8 cellular contexts compared by ENCODE assay signal in genomic region chr15:78077860-78078187, GRCh38. TPM values are rescaled to one million over a fixed set of nuclear protein-coding genes. Genes with fewer than 3 reads are reported as not detected.
DNase-seq lines count a peak whose midpoint lies in the region; ATAC-seq and TF ChIP-seq lines count a peak whose summit lies in the region.

No MANE protein-coding gene starts in this region.

- no peaks in the 10 kb centered on the region for H3K9me3 ChIP-seq in thyroid gland

- DNase-seq in GM23338 (ENCODE audit: low spot score) (no peak), left lobe of liver (ENCODE audit: low spot score) (no peak), thyroid gland (no peak), LoVo (ENCODE audit: low spot score) (no peak), NCI-H345 treated with DMSO at 0.1 percent for 48 hours (lab: John Stamatoyannopoulos, UW; ENCODE audit: unreplicated experiment) (no peak)

- H3K27me3 ChIP-seq in ACC112 (ENCODE audit: insufficient read depth, low read length) (no peaks in the 10 kb centered on the region), GM23338 (ENCODE audit: insufficient read depth) (0 out of 2 replicates have a peak, but pooled peaks cover 5% of the 10 kb centered on the region), thyroid gland (no peaks in the 10 kb centered on the region)

- H3K79me2 ChIP-seq in ACC112 (ENCODE audit: control insufficient read depth, insufficient read depth, low read length, unreplicated experiment) (peaks cover 36% of the 10 kb centered on the region), GM23338 (replicated peaks; ENCODE audit: insufficient read depth) (peaks cover 26% of the 10 kb centered on the region)

- H2AFZ ChIP-seq in ACC112 (ENCODE audit: low read length, unreplicated experiment): peak overlapping the region; percentile 90
- H2AFZ ChIP-seq in GM23338: peak overlapping the region; percentile 98

- no peaks in the 10 kb centered on the region for H3K36me3 ChIP-seq in ACC112 (ENCODE audit: insufficient read depth, low read length)
- H3K36me3 ChIP-seq in GM23338 (ENCODE audit: insufficient read depth): no peaks in the 10 kb centered on the region
- no peaks in the 10 kb centered on the region for H3K36me3 ChIP-seq in thyroid gland

- intact Hi-C loops in thyroid gland (cut with DNase I): no loop called here

- peak overlapping the region; percentile 70 for H3K4me3 Mint-ChIP-seq in GM23338
- H3K4me3 Mint-ChIP-seq in activated naive CD8-positive, alpha-beta T cell: peak overlapping the region; percentile 89

- peak overlapping the region; percentile 88 for H3K4me2 ChIP-seq in GM23338

- peaks cover 8% of the 10 kb centered on the region for H3K27me3 Mint-ChIP-seq in GM23338 (ENCODE audit: insufficient read depth, low read depth, poor library complexity)
- H3K27me3 Mint-ChIP-seq in activated naive CD8-positive, alpha-beta T cell: no peaks in the 10 kb centered on the region

- no peaks in the 10 kb centered on the region for H3K36me3 Mint-ChIP-seq in GM23338 (ENCODE audit: low read depth)
- H3K36me3 Mint-ChIP-seq in activated naive CD8-positive, alpha-beta T cell: peaks cover 3% of the 10 kb centered on the region

- H3K27ac ChIP-seq in ACC112 (ENCODE audit: low read depth, low read length) (no peak overlapping the region), GM23338 (ENCODE audit: low read depth) (no peak overlapping the region), thyroid gland (peak overlapping the region in 2 of 3 donors; percentile 39 to 63)

- 0 out of 2 replicates have a peak, but pooled peaks cover 8% of the 10 kb centered on the region for H4K20me1 ChIP-seq in GM23338 (replicated peaks; ENCODE audit: insufficient read depth)

- 18 to 35% methylated on average over 5 to 6 of the region's 6 CpGs for WGBS in thyroid gland, 2 donors

- no peak for TF ChIP-seq CTCF in GM23338 (conservative IDR thresholded peaks at IDR 0.05; ENCODE audit: low read depth in 2 of 2)
- TF ChIP-seq CTCF in thyroid gland (IDR thresholded peaks at IDR 0.05): no peak

- no peaks in the 10 kb centered on the region for H3K9me3 Mint-ChIP-seq in GM23338
- no peaks in the 10 kb centered on the region for H3K9me3 Mint-ChIP-seq in activated naive CD8-positive, alpha-beta T cell (ENCODE audit: low read depth)

- 0 out of 2 replicates have a peak, but pooled peaks cover 5% of the 10 kb centered on the region for H3F3A ChIP-seq in GM23338 (replicated peaks; ENCODE audit: low read depth)

- H3K4me3 ChIP-seq in ACC112 (ENCODE audit: low read depth, low read length): peak overlapping the region; percentile 100
- H3K4me3 ChIP-seq in GM23338: peak overlapping the region; percentile 79
- peak overlapping the region in 1 of 3 donors; percentile 26 for H3K4me3 ChIP-seq in thyroid gland (replicated peaks in 1 of 3)

- H3K4me1 Mint-ChIP-seq in GM23338: peaks cover 11% of the 10 kb centered on the region
- H3K4me1 Mint-ChIP-seq in activated naive CD8-positive, alpha-beta T cell (ENCODE audit: low read depth): peaks cover 36% of the 10 kb centered on the region

- peaks cover 18% of the 10 kb centered on the region for H3K4me1 ChIP-seq in ACC112 (ENCODE audit: control insufficient read depth, insufficient read depth, low read length, unreplicated experiment)
- H3K4me1 ChIP-seq in GM23338 (ENCODE audit: insufficient read depth): peaks cover 18% of the 10 kb centered on the region
- H3K4me1 ChIP-seq in thyroid gland: peaks cover 18 to 34% of the 10 kb centered on the region in 2 donors

- ATAC-seq in GM23338: no peak
- ATAC-seq in left lobe of liver: peak; percentile 21
- ATAC-seq in GM21576 (IDR thresholded peaks at IDR 0.05; ENCODE audit: unreplicated experiment): no peak

- no peak for TF ChIP-seq POLR2A in thyroid gland (IDR thresholded peaks at IDR 0.05)

- no peaks in the 10 kb centered on the region for H3K9me2 ChIP-seq in GM23338 (ENCODE audit: insufficient read depth)

- no peak overlapping the region for H3K27ac Mint-ChIP-seq in GM23338
- H3K27ac Mint-ChIP-seq in activated naive CD8-positive, alpha-beta T cell: peak overlapping the region; percentile 93

TF ChIP-seq in GM23338, 12 proteins besides CTCF, POLR2A, EP300 and RAD21:
- no peak for TF ChIP-seq POLR2AphosphoS5 (IDR thresholded peaks at IDR 0.05; ENCODE audit: low read depth)
- TF ChIP-seq STAT1 (IDR thresholded peaks at IDR 0.05; ENCODE audit: unreplicated experiment): no peak
- TF ChIP-seq JUNB (IDR thresholded peaks at IDR 0.05; ENCODE audit: unreplicated experiment): no peak
- no peak for TF ChIP-seq ZNF462 (CRISPR knock-in tag; IDR thresholded peaks at IDR 0.05)
- TF ChIP-seq ZNF114 (CRISPR knock-in tag; IDR thresholded peaks at IDR 0.05): no peak
TF ChIP-seq in GM23338: peak in this region for 0.

RNA-seq across cellular contexts. Expression of gene TBC1D2B, which starts 0.3 kb away (rescaled TPM):
- total RNA-seq in GM23338 (2014; rRNA removed; shearing (Covaris generic)): 17.0 and 17.8 TPM in 2 replicates
- 3.6 and 5.2 TPM in 2 replicates for polyA plus RNA-seq in GM23338 (2016; fragmentation: Nextera tagmentation; extraction: Ambion mirVana)
- total RNA-seq in left lobe of liver (50.4 TPM), thyroid gland (10 to 100 TPM; 32.8 to 54.0 (median 40.1) TPM)

RNA-seq across cellular contexts. Expression of gene SH2D7, which starts 14.5 kb away (rescaled TPM):
- total RNA-seq in GM23338 (2014; rRNA removed; shearing (Covaris generic)): not detected in 2 replicates
- 0.31 and 0.33 TPM in 2 replicates for polyA plus RNA-seq in GM23338 (2016; fragmentation: Nextera tagmentation; extraction: Ambion mirVana)
- not detected for total RNA-seq in left lobe of liver
- total RNA-seq in thyroid gland: not detected

RNA-seq across cellular contexts. Expression of gene CIB2, which starts 53.4 kb away (rescaled TPM):
- 62.6 and 64.4 TPM in 2 replicates for total RNA-seq in GM23338 (2014; rRNA removed; shearing (Covaris generic))
- polyA plus RNA-seq in GM23338 (2016; fragmentation: Nextera tagmentation; extraction: Ambion mirVana): 56.6 and 59.5 TPM in 2 replicates
- total RNA-seq in left lobe of liver (0.20 TPM), thyroid gland (1 to 10 TPM; 4.1 to 7.5 (median 4.9) TPM)

Comparison
In these comparisons a context has a peak if more than half of its experiments do, and no peak if none do; other contexts are left out.
1. H3K27ac ChIP-seq: peak in thyroid gland (2 of 3); none in ACC112 (single experiment) and GM23338 (single experiment).